Comparison of ENCODE assay signal across 8 cellular contexts in genomic region chr1:156664046-156664948, GRCh38. TPM values are rescaled to one million over a fixed set of nuclear protein-coding genes. Genes with fewer than 3 reads are reported as not detected.
DNase-seq lines count a peak whose midpoint lies in the region; ATAC-seq and TF ChIP-seq lines count a peak whose summit lies in the region.

No MANE protein-coding gene starts in this region.

- no peaks in the 10 kb centered on the region for H3K36me3 ChIP-seq in gastrocnemius medialis

- no peak for TF ChIP-seq POLR2A in gastrocnemius medialis (IDR thresholded peaks at IDR 0.05)

- H3K27me3 ChIP-seq in gastrocnemius medialis: no peaks in the 10 kb centered on the region

- in situ Hi-C loops in gastrocnemius medialis (cut with MboI; ENCODE audit: low sequenced_read_pairs in 4 of 4): no loop called here

- TF ChIP-seq CTCF in gastrocnemius medialis (IDR thresholded peaks at IDR 0.05 in 4 of 5, conservative IDR thresholded peaks at IDR 0.05 in 1 of 5): no peak
- TF ChIP-seq CTCF in omental fat pad (IDR thresholded peaks at IDR 0.05): no peak

- DNase-seq in ELF-1 (ENCODE audit: low read depth, low spot score): peak; percentile 63
- peak; percentile 62 to 70 for DNase-seq in SHP77 (lab: John Stamatoyannopoulos, UW)
- DNase-seq in left ventricle myocardium superior: peak; percentile 44
- peak in 1 of 2 donors; percentile 53 for DNase-seq in gastrocnemius medialis
- no peak for DNase-seq in NCI-H1436 (lab: John Stamatoyannopoulos, UW)
- no peak for DNase-seq in omental fat pad (ENCODE audit: low spot score)

- H3K9me3 ChIP-seq in gastrocnemius medialis: no peaks in the 10 kb centered on the region

- intact Hi-C loops in left ventricle myocardium superior (cut with micrococcal nuclease) (no loop called here), gastrocnemius medialis (cut with DNase I; ENCODE audit: low total_unique reads) (loop anchor here (5.0 to 10.0 kb wide), 5 partner anchors 78 to 539 kb away; partner anchors contain the start of genes MEF2D, MRPL24 and PEAR1)

- no peak for ATAC-seq in left ventricle myocardium superior
- ATAC-seq in gastrocnemius medialis: no peak
- ATAC-seq in GM19463 (IDR thresholded peaks at IDR 0.05; ENCODE audit: unreplicated experiment): no peak
- no peak for ATAC-seq in omental fat pad (ENCODE audit: low FRiP score)
- ATAC-seq in HG03469 (IDR thresholded peaks at IDR 0.05; ENCODE audit: unreplicated experiment): no peak

- peak overlapping the region in 2 of 4 donors; percentile 0 to 5 for H3K4me3 ChIP-seq in gastrocnemius medialis

- H3K27ac ChIP-seq in gastrocnemius medialis: peak overlapping the region; percentile 91 to 97 (median 94)

- peaks cover 96 to 97% of the 10 kb centered on the region in 2 donors for H3K4me1 ChIP-seq in gastrocnemius medialis

RNA-seq across cellular contexts. Expression of gene NES, which starts 12.9 kb away (rescaled TPM):
- total RNA-seq in left ventricle myocardium superior: 94.7 TPM
- 10 to 100 TPM; 13.7 to 60.9 (median 26.4) TPM for total RNA-seq in gastrocnemius medialis
- total RNA-seq in omental fat pad: 10 to 100 TPM; 17.4 to 76.4 (median 27.7) TPM

RNA-seq across cellular contexts. Expression of gene BCAN, which starts 22.4 kb away (rescaled TPM):
- 0.52 TPM for total RNA-seq in left ventricle myocardium superior
- total RNA-seq in gastrocnemius medialis: under 1 TPM in 2 of 4 donors, not detected in 2; 0.26 to 0.29 TPM
- not detected for total RNA-seq in omental fat pad

RNA-seq across cellular contexts. Expression of gene CRABP2, which starts 41.1 kb away (rescaled TPM):
- 0.74 TPM for total RNA-seq in left ventricle myocardium superior
- total RNA-seq in gastrocnemius medialis: 1 to 10 TPM in 1 of 4 donors, under 1 TPM in 1, not detected in 2; 0.98 to 1.3 TPM
- 1 to 10 TPM in 3 of 4 donors, not detected in 1; 4.5 to 8.8 (median 8.8) TPM for total RNA-seq in omental fat pad

RNA-seq across cellular contexts. Expression of gene HAPLN2, which starts 45.1 kb away (rescaled TPM):
- total RNA-seq in left ventricle myocardium superior (1.5 TPM), gastrocnemius medialis (1 to 10 TPM in 3 of 4 donors, under 1 TPM in 1; 0.53 to 6.0 (median 3.0) TPM), omental fat pad (1 to 10 TPM in 1 of 4 donors, not detected in 3; 2.8 TPM)

Comparison
In these comparisons a context has a peak if more than half of its experiments do, and no peak if none do; other contexts are left out.
1. DNase-seq: peak in ELF-1 (single experiment), SHP77 (2 of 2) and left ventricle myocardium superior (single experiment); none in NCI-H1436 (single experiment) and omental fat pad (single experiment).